8 cellular contexts compared by ENCODE assay signal in genomic region chr12:6534914-6535696, GRCh38. TPM values are rescaled to one million over a fixed set of nuclear protein-coding genes. Genes with fewer than 3 reads are reported as not detected.
A peak's percentile ranks its signal among the peaks of the same experiment; 100 is the strongest.
DNase-seq lines count a peak whose midpoint lies in the region; ATAC-seq and TF ChIP-seq lines count a peak whose summit lies in the region.

No MANE protein-coding gene starts in this region.

- DNase-seq in A673 (ENCODE audit: low spot score), result peak; percentile 81
- DNase-seq in SIG-M5 treated with dmso at 0.1 percent for 504 hours (lab: John Stamatoyannopoulos, UW; ENCODE audit: unreplicated experiment), result peak; percentile 82
- peak; percentile 83 for DNase-seq in activated naive CD4-positive, alpha-beta T cell treated with anti-CD3 and anti-CD28 coated beads, Interleukin-2, amount 10 ng/mL, durations not matched to agents 7 days and 5 days
- DNase-seq in germinal center (ENCODE audit: low spot score), result peak; percentile 60
- DNase-seq in occipital lobe (lab: John Stamatoyannopoulos, UW), result peak; percentile 29
- DNase-seq in thoracic aorta (ENCODE audit: low spot score), result no peak

- peak overlapping the region; percentile 99 for H3K27ac Mint-ChIP-seq in activated naive CD4-positive, alpha-beta T cell treated with anti-CD3 and anti-CD28 coated beads, Interleukin-2, amount 10 ng/mL, durations not matched to agents 7 days and 5 days

- POLR2A ChIA-PET in A673 (lab: Charles Lee; ENCODE audit: low non-redundant PET), result interaction anchor here (0.6 to 0.7 kb wide), 2 partner anchors 33 to 153 kb away, joined by 3 read pairs; partner anchors contain the start of gene NOP2

- no peaks in the 10 kb centered on the region for H3K9me3 Mint-ChIP-seq in activated naive CD4-positive, alpha-beta T cell treated with anti-CD3 and anti-CD28 coated beads, Interleukin-2, amount 10 ng/mL, durations not matched to agents 7 days and 5 days

- H3K9me3 ChIP-seq in A673 (ENCODE audit: low read depth, low read length, poor library complexity, severe bottlenecking) (no peaks in the 10 kb centered on the region), HUES6 (ENCODE audit: control insufficient read depth, insufficient read depth, low read depth, low read length) (no peaks in the 10 kb centered on the region), thoracic aorta (no peaks in the 10 kb centered on the region)

- peak overlapping the region; percentile 98 for H3K4me3 Mint-ChIP-seq in activated naive CD4-positive, alpha-beta T cell treated with anti-CD3 and anti-CD28 coated beads, Interleukin-2, amount 10 ng/mL, durations not matched to agents 7 days and 5 days

- no TSS peak for BruUV-seq in A673 (replicated peaks; lab: Mats Ljungman, UMichigan)

- peaks cover 64% of the 10 kb centered on the region for H3K36me3 Mint-ChIP-seq in activated naive CD4-positive, alpha-beta T cell treated with anti-CD3 and anti-CD28 coated beads, Interleukin-2, amount 10 ng/mL, durations not matched to agents 7 days and 5 days

- H3K4me1 ChIP-seq in A673 (ENCODE audit: insufficient read depth, low read length, poor library complexity, severe bottlenecking) (peaks cover 49% of the 10 kb centered on the region), HUES6 (ENCODE audit: control insufficient read depth, insufficient read depth, low read length) (peaks cover 27% of the 10 kb centered on the region), thoracic aorta (ENCODE audit: control insufficient read depth in 1 of 2, low read depth in 2 of 2) (peaks cover 26 to 49% of the 10 kb centered on the region in 2 donors)

- CTCF ChIA-PET in A673 (lab: Charles Lee), result no interaction called here
- CTCF ChIA-PET in activated naive CD4-positive, alpha-beta T cell treated with anti-CD3 and anti-CD28 coated beads, Interleukin-2, amount 10 ng/mL, durations not matched to agents 7 days and 5 days (lab: Charles Lee), result interaction anchor here (0.6 to 10.1 kb wide), 4 partner anchors 18 to 236 kb away, joined by 3 to 128 read pairs (median 30); partner anchors contain the start of gene IFFO1

- H3K27ac ChIP-seq in A673 (ENCODE audit: low read depth, low read length, poor library complexity, severe bottlenecking) (peak overlapping the region; percentile 96), HUES6 (ENCODE audit: low read depth, low read length) (peak overlapping the region; percentile 94), thoracic aorta (peak overlapping the region; percentile 96 to 97)

- TF ChIP-seq CTCF in A673 (conservative IDR thresholded peaks at IDR 0.05; ENCODE audit: low read depth, low read length) (no peak), thoracic aorta (IDR thresholded peaks at IDR 0.05) (no peak)

- H3K4me3 ChIP-seq in A673 (ENCODE audit: low read depth, low read length, poor library complexity, severe bottlenecking) (peak overlapping the region; percentile 84), HUES6 (ENCODE audit: low read depth, low read length) (peak overlapping the region; percentile 98), thoracic aorta (peak overlapping the region; percentile 93)

- peaks cover 9% of the 10 kb centered on the region for H3K27me3 Mint-ChIP-seq in activated naive CD4-positive, alpha-beta T cell treated with anti-CD3 and anti-CD28 coated beads, Interleukin-2, amount 10 ng/mL, durations not matched to agents 7 days and 5 days

- H3K27me3 ChIP-seq in A673 (replicated peaks; ENCODE audit: insufficient read depth, low read depth, low read length, poor library complexity) (no peaks in the 10 kb centered on the region), HUES6 (ENCODE audit: control insufficient read depth, insufficient read depth, low read length) (no peaks in the 10 kb centered on the region), thoracic aorta (replicated peaks; ENCODE audit: insufficient read depth) (no peaks in the 10 kb centered on the region)

- ATAC-seq in GM18520 (IDR thresholded peaks at IDR 0.05; ENCODE audit: unreplicated experiment), result peak; percentile 3
- peak; percentile 34 for ATAC-seq in thoracic aorta (ENCODE audit: insufficient number of reproducible peaks, low FRiP score, low read depth)

- peaks cover 68% of the 10 kb centered on the region for H3K4me1 Mint-ChIP-seq in activated naive CD4-positive, alpha-beta T cell treated with anti-CD3 and anti-CD28 coated beads, Interleukin-2, amount 10 ng/mL, durations not matched to agents 7 days and 5 days

- H3K9ac ChIP-seq in HUES6 (ENCODE audit: low read length), result peak overlapping the region; percentile 98

- intact Hi-C loops in A673 (cut with micrococcal nuclease; ENCODE audit: unreplicated experiment), result loop anchor here (5.0 kb wide), 1 partner anchor 213 kb away; no protein-coding TSS in a partner anchor

- H3K36me3 ChIP-seq in A673 (ENCODE audit: insufficient read depth, low read length, poor library complexity, severe bottlenecking), result peaks cover 72% of the 10 kb centered on the region
- peaks cover 76% of the 10 kb centered on the region for H3K36me3 ChIP-seq in HUES6 (ENCODE audit: control insufficient read depth, insufficient read depth, low read length)
- H3K36me3 ChIP-seq in thoracic aorta, result peaks cover 31% of the 10 kb centered on the region

RNA-seq across cellular contexts. Expression of gene GAPDH, which starts 0.8 kb away (rescaled TPM):
- 5,579 and 5,657 TPM in 2 replicates for total RNA-seq in A673 (2021)
- total RNA-seq in occipital lobe, result 1,311 TPM
- 1,000 to 10,000 TPM; 1,700 to 2,744 TPM for total RNA-seq in thoracic aorta

RNA-seq across cellular contexts. Expression of gene IFFO1, which starts 20.7 kb away (rescaled TPM):
- 16.0 and 16.9 TPM in 2 replicates for total RNA-seq in A673 (2021)
- total RNA-seq in occipital lobe, result 4.4 TPM
- total RNA-seq in thoracic aorta, result 10 to 100 TPM; 36.2 to 68.6 TPM

RNA-seq across cellular contexts. Expression of gene NOP2, which starts 33.0 kb away (rescaled TPM):
- total RNA-seq in A673 (2021) (131 and 177 TPM in 2 replicates), occipital lobe (10.8 TPM), thoracic aorta (10 to 100 TPM; 41.2 to 83.0 TPM)

RNA-seq across cellular contexts. Expression of gene NCAPD2, which starts 41.2 kb away (rescaled TPM):
- total RNA-seq in A673 (2021), result 125 and 128 TPM in 2 replicates
- 9.0 TPM for total RNA-seq in occipital lobe
- 10 to 100 TPM; 19.9 to 26.7 TPM for total RNA-seq in thoracic aorta

RNA-seq across cellular contexts. Expression of gene MRPL51, which starts 42.0 kb away (rescaled TPM):
- total RNA-seq in A673 (2021), result 378 and 401 TPM in 2 replicates
- 36.5 TPM for total RNA-seq in occipital lobe
- total RNA-seq in thoracic aorta, result 10 to 100 TPM; 40.6 to 51.7 TPM
